In genomic region chr1:150508982-150509381, GRCh38 we compare ENCODE assay signal across 12 cellular contexts. TPM values are rescaled to one million over a fixed set of nuclear protein-coding genes. Genes with fewer than 3 reads are reported as not detected.
DNase-seq lines count a peak whose midpoint lies in the region; ATAC-seq and TF ChIP-seq lines count a peak whose summit lies in the region.
"Had no signal": no experiment of that assay in that cellular context is flagged by ENCODE, and none has a peak within 500 bp of the region (broad histone marks: within the 10 kb centered on the region; RNA-seq: fewer than 3 reads in every experiment).

No MANE protein-coding gene starts in this region.

- peaks cover 49% of the 10 kb centered on the region for H3K36me3 ChIP-seq in IMR-90 (ENCODE audit: control insufficient read depth, insufficient read depth, low read length)
- H3K36me3 ChIP-seq in lung (ENCODE audit: control insufficient read depth in 2 of 2, insufficient read depth in 2 of 2, low read length in 2 of 2) = peaks cover 9 to 25% of the 10 kb centered on the region in 2 donors
- H3K36me3 ChIP-seq in endodermal cell (ENCODE audit: control insufficient read depth, insufficient read depth, low read length) = peaks cover 31% of the 10 kb centered on the region

- peak overlapping the region; percentile 96 for H2AK5ac ChIP-seq in IMR-90 (ENCODE audit: low read depth, low read length)

- H2AFZ ChIP-seq in IMR-90 (replicated peaks; ENCODE audit: low read length, poor library complexity) = peak overlapping the region; percentile 85

- H3K36me3 Mint-ChIP-seq in type B pancreatic cell (peaks cover 34% of the 10 kb centered on the region), CD14-positive monocyte (peaks cover 44 to 45% of the 10 kb centered on the region in 2 donors), endodermal cell (ENCODE audit: low read depth) (peaks cover 29% of the 10 kb centered on the region)

- peak overlapping the region; percentile 95 for H2BK5ac ChIP-seq in IMR-90 (ENCODE audit: low read depth, low read length, poor library complexity, severe bottlenecking)

- H2BK15ac ChIP-seq in IMR-90 (ENCODE audit: low read depth, low read length) = peak overlapping the region; percentile 69; the same call in 1 of the 3 replicates

- H3K4me1 Mint-ChIP-seq in type B pancreatic cell (ENCODE audit: unreplicated experiment) (peaks cover 30% of the 10 kb centered on the region), CD14-positive monocyte (peaks cover 15% of the 10 kb centered on the region), endodermal cell (peaks cover 48% of the 10 kb centered on the region)

- H3K4me3 Mint-ChIP-seq in type B pancreatic cell = no peak overlapping the region
- H3K4me3 Mint-ChIP-seq in CD14-positive monocyte = no peak overlapping the region
- H3K4me3 Mint-ChIP-seq in endodermal cell = no peak overlapping the region
- H3K4me3 Mint-ChIP-seq: activated CD8-positive, alpha-beta memory T cell treated with anti-CD3 and anti-CD28 coated beads, Interleukin-2, amount 10 ng/mL, durations not matched to agents 7 days and 5 days; activated naive CD8-positive, alpha-beta T cell treated with anti-CD3 and anti-CD28 coated beads, Interleukin-2, amount 10 ng/mL, durations not matched to agents 7 days and 5 days had no signal

- CTCF ChIA-PET in IMR-90 (lab: Yijun Ruan, JAX) = interaction anchor here (0.6 to 1.3 kb wide), 2 partner anchors 24 to 208 kb away, joined by 3 to 5 read pairs; no protein-coding TSS in a partner anchor

- POLR2A ChIA-PET in IMR-90 (lab: Charles Lee; ENCODE audit: unreplicated experiment) = interaction anchor here (0.5 to 0.6 kb wide), 3 partner anchors 11 to 43 kb away, joined by 3 read pairs; no protein-coding TSS in a partner anchor

- 0 out of 2 replicates have a peak overlapping the region, but pooled peaks have one; percentile 6 for H3K18ac ChIP-seq in IMR-90 (ENCODE audit: low read depth, low read length)

- BruUV-seq in IMR-90 (replicated peaks; lab: Mats Ljungman, UMichigan) = no TSS peak

- peak overlapping the region; percentile 95 for H3K23ac ChIP-seq in IMR-90 (ENCODE audit: low read depth, low read length)

- peak overlapping the region; percentile 14 for H4K5ac ChIP-seq in IMR-90 (ENCODE audit: low read depth, low read length)

- TF ChIP-seq RAD21 in IMR-90 (IDR thresholded peaks at IDR 0.05; ENCODE audit: low read length) = no peak

- peaks cover 22% of the 10 kb centered on the region for H3K4me1 ChIP-seq in IMR-90 (ENCODE audit: control insufficient read depth, insufficient read depth, low read length)
- peaks cover 0 to 6% of the 10 kb centered on the region in 2 donors for H3K4me1 ChIP-seq in lung (ENCODE audit: control insufficient read depth in 2 of 2, insufficient read depth in 2 of 2, low read length in 2 of 2)
- H3K4me1 ChIP-seq in endodermal cell (ENCODE audit: control insufficient read depth, insufficient read depth, low read length) = peaks cover 20% of the 10 kb centered on the region

- peak overlapping the region; percentile 94; the same call in 1 of the 2 replicates for H3K56ac ChIP-seq in IMR-90 (ENCODE audit: extremely low read depth, insufficient read depth, low read length)

- H2BK120ac ChIP-seq in IMR-90 (ENCODE audit: low read depth, low read length) = peak overlapping the region; percentile 62

- H3K27ac ChIP-seq in IMR-90 (ENCODE audit: insufficient read depth, low read length) = peak overlapping the region; percentile 94; the same call in 1 of the 2 replicates
- peak overlapping the region in 31 of 59 donors; percentile 35 to 88 (median 71) for H3K27ac ChIP-seq in dorsolateral prefrontal cortex
- no peak overlapping the region for H3K27ac ChIP-seq in lung (ENCODE audit: low read depth in 1 of 2, low read length in 1 of 2)
- H3K27ac ChIP-seq in endodermal cell (ENCODE audit: low read depth, low read length) = no peak overlapping the region

- H2AK9ac ChIP-seq in IMR-90 (replicated peaks; ENCODE audit: low read depth, low read length, poor library complexity) = peak overlapping the region; percentile 100

- no peaks in the 10 kb centered on the region for H3K9me3 ChIP-seq in IMR-90 (ENCODE audit: control insufficient read depth, insufficient read depth, low read length)
- H3K9me3 ChIP-seq in lung (ENCODE audit: control insufficient read depth in 2 of 2, insufficient read depth in 1 of 2, low read length in 1 of 2) = no peaks in the 10 kb centered on the region
- H3K9me3 ChIP-seq in endodermal cell (ENCODE audit: control insufficient read depth, low read length) = no peaks in the 10 kb centered on the region

- H4K8ac ChIP-seq in IMR-90 (ENCODE audit: low read depth in 2 of 2, low read length in 2 of 2) = peak overlapping the region; percentile 79 to 86; a peak in 3 of 4 replicates

- H3K27ac Mint-ChIP-seq in type B pancreatic cell (peak overlapping the region; percentile 41), CD14-positive monocyte (peak overlapping the region in 2 of 7 donors; percentile 10 to 13), endodermal cell (no peak overlapping the region)
- H3K27ac Mint-ChIP-seq: activated CD8-positive, alpha-beta memory T cell treated with anti-CD3 and anti-CD28 coated beads, Interleukin-2, amount 10 ng/mL, durations not matched to agents 7 days and 5 days; activated naive CD8-positive, alpha-beta T cell treated with anti-CD3 and anti-CD28 coated beads, Interleukin-2, amount 10 ng/mL, durations not matched to agents 7 days and 5 days had no signal

- no peak for TF ChIP-seq POLR2A in IMR-90 (IDR thresholded peaks at IDR 0.05; ENCODE audit: low read depth, low read length)

- peak overlapping the region; percentile 94 for H3K14ac ChIP-seq in IMR-90 (replicated peaks; ENCODE audit: low read depth, low read length)

- peak overlapping the region; percentile 48; the same call in 1 of the 2 replicates for H3K4me3 ChIP-seq in IMR-90 (ENCODE audit: insufficient read depth, low read depth, low read length)
- H3K4me3 ChIP-seq in dorsolateral prefrontal cortex = peak overlapping the region in 20 of 59 donors; percentile 2 to 56 (median 38)
- no peak overlapping the region for H3K4me3 ChIP-seq in lung
- H3K4me3 ChIP-seq in endodermal cell (ENCODE audit: low read length) = no peak overlapping the region

- TF ChIP-seq CTCF in IMR-90 (conservative IDR thresholded peaks at IDR 0.05; ENCODE audit: low read depth, low read length) (no peak), dorsolateral prefrontal cortex (IDR thresholded peaks at IDR 0.05 in 54 of 56, conservative IDR thresholded peaks at IDR 0.05 in 2 of 56; ENCODE audit: low read depth in 1 of 56, partially characterized antibody in 56 of 56) (no peak), lung (IDR thresholded peaks at IDR 0.05; ENCODE audit: control extremely low read depth, extremely low read depth) (no peak), type B pancreatic cell (conservative IDR thresholded peaks at IDR 0.05) (no peak), CD14-positive monocyte (IDR thresholded peaks at IDR 0.05) (no peak), endodermal cell (conservative IDR thresholded peaks at IDR 0.05) (no peak)

- in situ Hi-C loops in IMR-90 (cut with MboI; ENCODE audit: low sequenced_read_pairs) = no loop called here

- no peak for ATAC-seq in IMR-90 (ENCODE audit: low read depth)
- peak; percentile 15 for ATAC-seq in lung (ENCODE audit: insufficient read depth, low FRiP score)
- ATAC-seq: activated CD8-positive, alpha-beta memory T cell treated with anti-CD3 and anti-CD28 coated beads, Interleukin-2, amount 10 ng/mL, durations not matched to agents 7 days and 5 days had no signal

- H3K9me1 ChIP-seq in IMR-90 (ENCODE audit: insufficient read depth, low read length) = peaks cover 29% of the 10 kb centered on the region

- H3K4ac ChIP-seq in IMR-90 (ENCODE audit: low read depth, low read length) = peak overlapping the region; percentile 98

- no peaks in the 10 kb centered on the region for H3K9me3 Mint-ChIP-seq in type B pancreatic cell
- H3K9me3 Mint-ChIP-seq in CD14-positive monocyte = no peaks in the 10 kb centered on the region
- H3K9me3 Mint-ChIP-seq in endodermal cell = no peaks in the 10 kb centered on the region
- H3K9me3 Mint-ChIP-seq: activated naive CD8-positive, alpha-beta T cell treated with anti-CD3 and anti-CD28 coated beads, Interleukin-2, amount 10 ng/mL, durations not matched to agents 7 days and 5 days had no signal

- H3K9ac ChIP-seq in IMR-90 (ENCODE audit: low read depth, low read length) (peak overlapping the region; percentile 85; the same call in 1 of the 2 replicates), endodermal cell (ENCODE audit: extremely low read depth, low read length, poor library complexity, severe bottlenecking) (no peak overlapping the region)

- dilution Hi-C loops in IMR-90 (cut with HindIII; ENCODE audit: low sequenced_read_pairs, unreplicated experiment) = no loop called here

- peak overlapping the region; percentile 10; the same call in 1 of the 2 replicates for H2BK20ac ChIP-seq in IMR-90 (ENCODE audit: low read depth, low read length)

- peak overlapping the region; percentile 99 for H4K91ac ChIP-seq in IMR-90 (ENCODE audit: insufficient read depth, low read depth, low read length)

- H3K27me3 Mint-ChIP-seq in type B pancreatic cell = no peaks in the 10 kb centered on the region
- peaks cover 0 to 1% (median 0%) of the 10 kb centered on the region in 3 donors for H3K27me3 Mint-ChIP-seq in CD14-positive monocyte (ENCODE audit: low read depth in 3 of 3)
- no peaks in the 10 kb centered on the region for H3K27me3 Mint-ChIP-seq in endodermal cell (ENCODE audit: insufficient read depth)
- H3K27me3 Mint-ChIP-seq: activated CD8-positive, alpha-beta memory T cell treated with anti-CD3 and anti-CD28 coated beads, Interleukin-2, amount 10 ng/mL, durations not matched to agents 7 days and 5 days; activated naive CD8-positive, alpha-beta T cell treated with anti-CD3 and anti-CD28 coated beads, Interleukin-2, amount 10 ng/mL, durations not matched to agents 7 days and 5 days had no signal

- H3K79me1 ChIP-seq in IMR-90 (ENCODE audit: low read depth in 1 of 2, low read length in 2 of 2) = peaks cover 26 to 61% of the 10 kb centered on the region in 2 experiments

- H3K27me3 ChIP-seq in IMR-90 (ENCODE audit: control insufficient read depth, insufficient read depth, low read length) = no peaks in the 10 kb centered on the region
- no peaks in the 10 kb centered on the region for H3K27me3 ChIP-seq in dorsolateral prefrontal cortex
- no peaks in the 10 kb centered on the region for H3K27me3 ChIP-seq in lung (ENCODE audit: control insufficient read depth, insufficient read depth)
- no peaks in the 10 kb centered on the region for H3K27me3 ChIP-seq in endodermal cell (ENCODE audit: control insufficient read depth, insufficient read depth, low read length, poor library complexity, severe bottlenecking)

- no peaks in the 10 kb centered on the region for H4K20me1 ChIP-seq in IMR-90 (ENCODE audit: insufficient read depth, low read length)

- DNase-seq in IMR-90 (no peak), dorsolateral prefrontal cortex (peak in 1 of 10 donors; percentile 41), lung (ENCODE audit: low spot score) (no peak), type B pancreatic cell (ENCODE audit: extremely low spot score, unreplicated experiment) (no peak), CD14-positive monocyte (ENCODE audit: low spot score) (no peak), endodermal cell (no peak), HPDE6-E6E7 (ENCODE audit: extremely low spot score) (no peak)
- DNase-seq: activated CD8-positive, alpha-beta memory T cell treated with anti-CD3 and anti-CD28 coated beads, Interleukin-2, amount 10 ng/mL, durations not matched to agents 7 days and 5 days; activated naive CD8-positive, alpha-beta T cell treated with anti-CD3 and anti-CD28 coated beads, Interleukin-2, amount 10 ng/mL, durations not matched to agents 7 days and 5 days; NCI-H2029 had no signal

- WGBS in IMR-90 (ENCODE audit: extremely low coverage in 2 of 2, insufficient read length in 1 of 2), 2 experiments = no CpG with 5 or more reads among the region's 4 CpGs
- 69 to 77% methylated on average over 4 of the region's 4 CpGs for WGBS in lung, 2 donors
- 76 to 80% methylated on average over 2 to 4 of the region's 4 CpGs for WGBS in endodermal cell (ENCODE audit: insufficient coverage in 1 of 2, insufficient read length in 1 of 2), 2 experiments

- H3K4me2 ChIP-seq in IMR-90 (ENCODE audit: low read depth, low read length) = peak overlapping the region; percentile 93

- intact Hi-C loops in IMR-90 (cut with micrococcal nuclease) (no loop called here), dorsolateral prefrontal cortex (cut with DNase I) (no loop called here), CD14-positive monocyte (cut with micrococcal nuclease) (loop anchor here in 1 of 2 donors (1.0 kb wide), 1 partner anchor 16 kb away; no protein-coding TSS in a partner anchor)

RNA-seq across cellular contexts. Expression of gene ECM1, which starts 1.1 kb away (rescaled TPM):
- 17.2 and 20.1 TPM in 2 replicates for total RNA-seq in IMR-90 (2012; rRNA removed)
- polyA plus RNA-seq in IMR-90 (2012; rRNA removed) = 230 and 264 TPM in 2 replicates
- polyA plus RNA-seq in IMR-90 (2012; cell fraction: cytosol; rRNA removed) = 156 and 270 TPM in 2 replicates
- polyA plus RNA-seq in IMR-90 (2012; cell fraction: nucleus; rRNA removed; ENCODE audit: low replicate concordance) = 174 and 251 TPM in 2 replicates
- 10 to 100 TPM in 117 of 120 experiments, 1 to 10 TPM in 3; 6.8 to 31.3 (median 17.2) TPM for total RNA-seq in dorsolateral prefrontal cortex
- total RNA-seq in lung = 10 to 100 TPM in 1 of 2 donors, 1 to 10 TPM in 1; 1.2 to 20.0 TPM
- 10 to 100 TPM in 1 of 2 donors, 1 to 10 TPM in 1; 9.0 to 12.3 TPM for polyA plus RNA-seq in lung
- 31.5 and 33.8 TPM in 2 replicates for total RNA-seq in type B pancreatic cell (ENCODE audit: low replicate concordance)
- not detected for polyA plus RNA-seq in CD14-positive monocyte
- total RNA-seq in endodermal cell = 1 to 10 TPM; 4.8 to 5.6 TPM
- 5.6 TPM for polyA plus RNA-seq in endodermal cell (2013, experiment 1 of 2)
- 8.3 TPM for polyA plus RNA-seq in endodermal cell (2013, experiment 2 of 2)

RNA-seq across cellular contexts. Expression of gene FALEC, which starts 6.6 kb away (rescaled TPM):
- total RNA-seq in IMR-90 (2012; rRNA removed) (not detected in 2 replicates), dorsolateral prefrontal cortex (1 to 10 TPM in 111 of 120 experiments, under 1 TPM in 1, not detected in 8; 0.99 to 5.8 (median 2.4) TPM), lung (not detected), type B pancreatic cell (ENCODE audit: low replicate concordance) (0.55 and 0.80 TPM in 2 replicates), endodermal cell (1 to 10 TPM in 1 of 2 donors, under 1 TPM in 1; 0.70 to 1.6 TPM)
- polyA plus RNA-seq in IMR-90 (2012; rRNA removed) (0.26 TPM in 1 of 2 replicates, not detected in the other), lung (under 1 TPM in 1 of 2 donors, not detected in 1; 0.09 TPM), CD14-positive monocyte (not detected)
- polyA plus RNA-seq in IMR-90 (2012; cell fraction: cytosol; rRNA removed) = 0.12 TPM in 1 of 2 replicates, not detected in the other
- polyA plus RNA-seq in IMR-90 (2012; cell fraction: nucleus; rRNA removed; ENCODE audit: low replicate concordance) = not detected in 2 replicates
- not detected for polyA plus RNA-seq in endodermal cell (2013, experiment 1 of 2)
- not detected for polyA plus RNA-seq in endodermal cell (2013, experiment 2 of 2)
- total RNA-seq: LHCN-M2, myocyte had no signal

RNA-seq across cellular contexts. Expression of gene TARS2, which starts 21.8 kb away (rescaled TPM):
- total RNA-seq in IMR-90 (2012; rRNA removed) (10.9 and 12.2 TPM in 2 replicates), dorsolateral prefrontal cortex (10 to 100 TPM; 30.3 to 63.1 (median 45.8) TPM), lung (10 to 100 TPM; 15.2 to 20.5 TPM), type B pancreatic cell (ENCODE audit: low replicate concordance) (30.2 and 36.6 TPM in 2 replicates), endodermal cell (10 to 100 TPM; 32.9 to 39.4 TPM)
- polyA plus RNA-seq in IMR-90 (2012; rRNA removed) (20.4 and 21.8 TPM in 2 replicates), lung (10 to 100 TPM; 14.3 to 14.5 TPM), CD14-positive monocyte (10 to 100 TPM; 14.6 to 14.7 TPM)
- 16.2 and 18.1 TPM in 2 replicates for polyA plus RNA-seq in IMR-90 (2012; cell fraction: cytosol; rRNA removed)
- polyA plus RNA-seq in IMR-90 (2012; cell fraction: nucleus; rRNA removed; ENCODE audit: low replicate concordance) = 16.1 and 19.7 TPM in 2 replicates
- polyA plus RNA-seq in endodermal cell (2013, experiment 1 of 2) = 30.9 TPM
- polyA plus RNA-seq in endodermal cell (2013, experiment 2 of 2) = 25.5 TPM

RNA-seq across cellular contexts. Expression of gene ADAMTSL4, which starts 40.2 kb away (rescaled TPM):
- total RNA-seq in IMR-90 (2012; rRNA removed) (0.54 and 0.56 TPM in 2 replicates), dorsolateral prefrontal cortex (1 to 10 TPM in 102 of 120 experiments, under 1 TPM in 18; 0.25 to 8.0 (median 1.9) TPM), lung (100 to 1,000 TPM in 1 of 2 donors, 10 to 100 TPM in 1; 23.2 to 104 TPM), type B pancreatic cell (ENCODE audit: low replicate concordance) (12.5 and 24.6 TPM in 2 replicates), endodermal cell (1 to 10 TPM; 3.7 to 3.9 TPM)
- polyA plus RNA-seq in IMR-90 (2012; rRNA removed) (11.3 and 12.2 TPM in 2 replicates), lung (10 to 100 TPM; 36.4 to 59.5 TPM), CD14-positive monocyte (1 to 10 TPM; 2.5 to 2.8 TPM)
- polyA plus RNA-seq in IMR-90 (2012; cell fraction: cytosol; rRNA removed) = 7.9 and 11.9 TPM in 2 replicates
- 44.4 and 63.5 TPM in 2 replicates for polyA plus RNA-seq in IMR-90 (2012; cell fraction: nucleus; rRNA removed; ENCODE audit: low replicate concordance)
- 2.9 TPM for polyA plus RNA-seq in endodermal cell (2013, experiment 1 of 2)
- polyA plus RNA-seq in endodermal cell (2013, experiment 2 of 2) = 1.5 TPM

Comparison
In these comparisons a context has a peak if more than half of its experiments do, and no peak if none do; other contexts are left out.
1. H3K27ac ChIP-seq: peak in IMR-90 (single experiment) and dorsolateral prefrontal cortex (31 of 59); none in lung (0 of 2) and endodermal cell (single experiment).